ENCODE assay signal across 29 cellular contexts in the genomic region with DNA sequence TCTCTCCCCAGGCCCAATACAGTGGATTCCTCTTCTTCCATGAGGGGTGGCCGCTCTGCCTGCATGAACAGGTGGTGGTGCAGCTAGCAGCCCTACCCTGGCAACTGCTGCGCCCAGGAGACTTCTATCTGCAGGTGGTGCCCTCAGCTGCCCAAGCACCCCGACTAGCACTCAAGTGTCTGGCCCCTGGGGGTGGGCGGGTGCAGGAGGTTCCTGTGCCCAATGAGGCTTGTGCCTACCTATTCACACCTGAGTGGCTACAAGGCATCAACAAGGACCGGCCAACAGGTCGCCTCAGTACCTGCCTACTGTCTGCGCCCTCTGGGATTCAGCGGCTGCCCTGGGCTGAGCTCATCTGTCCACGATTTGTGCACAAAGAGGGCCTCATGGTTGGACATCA. TPM values are rescaled to one million over a fixed set of nuclear protein-coding genes. Genes with fewer than 3 reads are reported as not detected.
"Had no signal": no experiment of that assay in that cellular context is flagged by ENCODE, and none has a peak within 500 bp of the region (broad histone marks: within the 10 kb centered on the region; RNA-seq: fewer than 3 reads in every experiment).

No MANE protein-coding gene starts in this region.

- H3K27ac ChIP-seq: adrenal gland, testis, upper lobe of right lung had no signal

- H3K9me3 Mint-ChIP-seq: activated T-cell treated with anti-CD3 and anti-CD28 coated beads, Interleukin-2, amount 50 U/mL, for 4 hours; activated T-helper 2 cell treated with anti-CD3 and anti-CD28 coated beads, Interferon-gamma antibody, Interleukin-2, Interleukin-4, amounts not matched to agents 10 μg/mL and 5 μg/mL and 100 μg/mL, durations not matched to agents 14 hours and 24 hours and 36 hours; nephron progenitor cell; T-helper 1 cell treated with Interleukin-12 subunit alpha and Interleukin-12 subunit beta and Interleukin-4 antibody, amounts not matched to agents 30 μg/mL and 1 μg/mL, for 36 hours had no signal

- H3K4me3 Mint-ChIP-seq: activated naive CD8-positive, alpha-beta T cell; activated T-cell treated with anti-CD3 and anti-CD28 coated beads, Interleukin-2, amount 50 U/mL, for 4 hours; T-helper 1 cell treated with Interleukin-12 subunit alpha and Interleukin-12 subunit beta and Interleukin-4 antibody, amounts not matched to agents 30 μg/mL and 1 μg/mL, for 36 hours had no signal

- H3K27me3 ChIP-seq: adrenal gland, colonic mucosa, esophagus muscularis mucosa, gastroesophageal sphincter, testis, upper lobe of right lung had no signal

- H3K9me3 ChIP-seq: adrenal gland, colonic mucosa, esophagus muscularis mucosa, gastroesophageal sphincter, testis, upper lobe of right lung had no signal

- ATAC-seq: activated T-cell treated with anti-CD3 and anti-CD28 coated beads, Interleukin-2, amount 50 U/mL, for 4 hours; gastroesophageal sphincter; left ventricle myocardium superior; sciatic nerve; upper lobe of right lung had no signal

- H3K27ac Mint-ChIP-seq: activated naive CD8-positive, alpha-beta T cell; activated T-helper 2 cell treated with anti-CD3 and anti-CD28 coated beads, Interferon-gamma antibody, Interleukin-2, Interleukin-4, amounts not matched to agents 10 μg/mL and 5 μg/mL and 100 μg/mL, durations not matched to agents 14 hours and 24 hours and 36 hours; T-helper 1 cell treated with Interleukin-12 subunit alpha and Interleukin-12 subunit beta and Interleukin-4 antibody, amounts not matched to agents 30 μg/mL and 1 μg/mL, for 36 hours had no signal

- DNase-seq: activated CD4-positive, alpha-beta T cell treated with anti-CD3 and anti-CD28 coated beads for 4 hours; activated CD4-positive, alpha-beta T cell treated with anti-CD3 and anti-CD28 coated beads, Interleukin-2, amount 50 U/mL, for 48 hours; activated CD4-positive, CD25-positive, alpha-beta regulatory T cell; activated CD8-positive, alpha-beta memory T cell treated with anti-CD3 and anti-CD28 coated beads, Interleukin-2, amount 50 U/mL, for 48 hours; activated naive CD4-positive, alpha-beta T cell; activated T-cell treated with anti-CD3 and anti-CD28 coated beads, Interleukin-2, amount 50 U/mL, for 4 hours; colonic mucosa; head of caudate nucleus; left ventricle myocardium superior; nephron progenitor cell; occipital lobe; posterior cingulate gyrus; small intestine; stimulated activated CD4-positive, alpha-beta T cell treated with anti-CD3 and anti-CD28 coated beads, Interleukin-15, amount 100 ng/mL, for 24 hours; stimulated activated CD8-positive, alpha-beta memory T cell treated with anti-CD3 and anti-CD28 coated beads, Interleukin-4, amount 100 ng/mL, for 48 hours; stimulated activated naive CD4-positive, alpha-beta T cell; testis; upper lobe of right lung had no signal

- H3K36me3 Mint-ChIP-seq: activated naive CD8-positive, alpha-beta T cell had no signal

RNA-seq across cellular contexts. Expression of a gene that starts 16.3 kb away (rescaled TPM):
- total RNA-seq: activated CD8-positive, alpha-beta memory T cell treated with anti-CD3 and anti-CD28 coated beads for 36 hours; activated T-cell treated with anti-CD3 and anti-CD28 coated beads, Interleukin-2, amount 50 U/mL, for 4 hours; activated T-helper 2 cell treated with anti-CD3 and anti-CD28 coated beads, Interferon-gamma antibody, Interleukin-2, Interleukin-4, amounts not matched to agents 10 μg/mL and 5 μg/mL and 100 μg/mL, durations not matched to agents 14 hours and 24 hours and 36 hours; adrenal gland; astrocyte; colonic mucosa; esophagus muscularis mucosa; gastroesophageal sphincter; left ventricle myocardium superior; mononuclear cell; myocyte; occipital lobe; sciatic nerve; testis; upper lobe of right lung had no signal

RNA-seq across cellular contexts. Expression of a gene that starts 26.9 kb away (rescaled TPM):
- total RNA-seq: activated T-cell treated with anti-CD3 and anti-CD28 coated beads, Interleukin-2, amount 50 U/mL, for 4 hours; activated T-helper 2 cell treated with anti-CD3 and anti-CD28 coated beads, Interferon-gamma antibody, Interleukin-2, Interleukin-4, amounts not matched to agents 10 μg/mL and 5 μg/mL and 100 μg/mL, durations not matched to agents 14 hours and 24 hours and 36 hours; occipital lobe had no signal

RNA-seq across cellular contexts. Expression of a gene that starts 31.8 kb away (rescaled TPM):
- total RNA-seq: activated CD8-positive, alpha-beta memory T cell treated with anti-CD3 and anti-CD28 coated beads for 36 hours; activated T-cell treated with anti-CD3 and anti-CD28 coated beads, Interleukin-2, amount 50 U/mL, for 4 hours; activated T-helper 2 cell treated with anti-CD3 and anti-CD28 coated beads, Interferon-gamma antibody, Interleukin-2, Interleukin-4, amounts not matched to agents 10 μg/mL and 5 μg/mL and 100 μg/mL, durations not matched to agents 14 hours and 24 hours and 36 hours; astrocyte; esophagus muscularis mucosa; left ventricle myocardium superior; mononuclear cell; myocyte; occipital lobe; sciatic nerve; upper lobe of right lung had no signal
